In genomic region chr12:89117448-89118034, GRCh38 we compare ENCODE assay signal across 10 cellular contexts.
DNase-seq lines count a peak whose midpoint lies in the region; ATAC-seq and TF ChIP-seq lines count a peak whose summit lies in the region.
"Had no signal": no experiment of that assay in that cellular context is flagged by ENCODE, and none has a peak within 500 bp of the region (broad histone marks: within the 10 kb centered on the region; RNA-seq: fewer than 3 reads in every experiment).

No MANE protein-coding gene starts in this region.

- H3K9me3 Mint-ChIP-seq in activated T-cell treated with anti-CD3 and anti-CD28 coated beads, Interleukin-2, amount 50 U/mL, for 72 hours, result peaks cover 0 to 4% of the 10 kb centered on the region in 2 donors

- ATAC-seq in activated T-cell treated with anti-CD3 and anti-CD28 coated beads, Interleukin-2, amount 50 U/mL, for 72 hours (replicated peaks in 1 of 2), result no peak

- H3K36me3 Mint-ChIP-seq in activated T-cell treated with anti-CD3 and anti-CD28 coated beads, Interleukin-2, amount 50 U/mL, for 72 hours (ENCODE audit: insufficient read depth in 2 of 2), result no peaks in the 10 kb centered on the region

- DNase-seq in COLO829 (ENCODE audit: low spot score), result peak; percentile 61
- DNase-seq in HuH-7.5 (ENCODE audit: low spot score), result peak; percentile 12
- DNase-seq in lung microvascular endothelial cell (ENCODE audit: low read depth in 2 of 2), result peak; percentile 60 to 70
- no peak for DNase-seq in stimulated activated CD4-positive, alpha-beta T cell treated with anti-CD3 and anti-CD28 coated beads, Interleukin-4, amount 100 ng/mL, for 1 hour
- no peak for DNase-seq in activated T-cell treated with anti-CD3 and anti-CD28 coated beads, Interleukin-2, amount 50 U/mL, for 72 hours
- DNase-seq in GM10266 (ENCODE audit: extremely low spot score), result no peak
- DNase-seq in superior temporal gyrus (ENCODE audit: extremely low spot score), result no peak
- DNase-seq: hypothalamus, NCI-H524 had no signal

- H3K27ac Mint-ChIP-seq in activated T-cell treated with anti-CD3 and anti-CD28 coated beads, Interleukin-2, amount 50 U/mL, for 72 hours, result no peak overlapping the region

- no peak for TF ChIP-seq CTCF in VCaP (conservative IDR thresholded peaks at IDR 0.05)
- no peak for TF ChIP-seq CTCF in GM10266 (IDR thresholded peaks at IDR 0.05; ENCODE audit: control insufficient read depth, insufficient read depth, low read depth, missing control alignments)

- H3K27me3 Mint-ChIP-seq in activated T-cell treated with anti-CD3 and anti-CD28 coated beads, Interleukin-2, amount 50 U/mL, for 72 hours (ENCODE audit: low read depth), result peaks cover 19% of the 10 kb centered on the region

- H3K4me1 Mint-ChIP-seq in activated T-cell treated with anti-CD3 and anti-CD28 coated beads, Interleukin-2, amount 50 U/mL, for 72 hours (ENCODE audit: low read depth), result peaks cover 14% of the 10 kb centered on the region

- peak overlapping the region; percentile 46 for H3K27ac ChIP-seq in VCaP

- H3K4me3 Mint-ChIP-seq in activated T-cell treated with anti-CD3 and anti-CD28 coated beads, Interleukin-2, amount 50 U/mL, for 72 hours, result no peak overlapping the region

Comparison
In these comparisons a context has a peak if more than half of its experiments do, and no peak if none do; other contexts are left out.
1. DNase-seq: peak in COLO829 (single experiment), HuH-7.5 (single experiment) and lung microvascular endothelial cell (2 of 2); none in stimulated activated CD4-positive, alpha-beta T cell treated with anti-CD3 and anti-CD28 coated beads, Interleukin-4, amount 100 ng/mL, for 1 hour (single experiment), activated T-cell treated with anti-CD3 and anti-CD28 coated beads, Interleukin-2, amount 50 U/mL, for 72 hours (0 of 2), GM10266 (single experiment) and superior temporal gyrus (single experiment).